ENCODE assay signal across 1 cellular context in the genomic region with DNA sequence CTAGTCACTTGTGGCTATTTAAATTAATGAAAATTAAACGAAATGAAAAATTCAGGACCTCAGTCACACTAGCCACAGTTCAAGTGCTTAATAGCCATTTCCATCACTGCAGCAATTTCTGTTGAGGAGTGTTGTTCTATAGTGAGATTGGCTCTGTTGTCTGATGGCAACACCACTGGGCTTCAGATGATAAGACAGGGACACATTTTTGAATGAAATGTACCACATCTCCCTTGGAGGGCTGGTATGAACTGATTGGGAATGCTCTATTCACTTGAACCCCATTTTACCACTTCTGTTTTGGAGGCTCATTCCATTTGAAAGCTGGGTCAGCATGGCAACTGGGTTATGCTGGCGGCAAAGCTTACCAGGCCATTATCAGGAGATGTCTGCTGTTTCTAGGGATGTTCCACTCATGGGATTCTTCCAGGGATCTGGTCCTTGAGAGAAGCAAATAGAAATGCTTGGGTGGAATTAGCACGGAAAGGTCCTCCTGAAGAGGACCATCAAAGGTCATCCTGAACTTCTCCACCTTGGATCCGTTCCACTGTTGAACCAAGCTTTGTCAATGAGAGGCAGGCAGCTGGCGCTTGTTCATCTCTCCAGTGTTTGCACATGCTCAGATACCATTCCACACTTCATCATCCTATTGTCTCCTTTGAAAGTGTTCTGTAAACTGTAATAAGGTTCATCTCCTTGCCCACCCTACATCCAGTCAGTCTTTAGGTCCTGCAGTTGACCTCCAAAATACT.
TF ChIP-seq lines count a peak whose summit lies in the region.

No MANE protein-coding gene starts in this region.

TF ChIP-seq in HEK293, 187 proteins besides CTCF, POLR2A, EP300 and RAD21 (continued from another document):
- TF ChIP-seq ZBTB48 (tag by site-specific recombination; IDR thresholded peaks at IDR 0.05) (no peak), RBAK (tag by site-specific recombination; IDR thresholded peaks at IDR 0.05) (no peak), BCL11A (tag by site-specific recombination; IDR thresholded peaks at IDR 0.05; ENCODE audit: low read depth) (no peak), GLIS1 (tag by site-specific recombination; IDR thresholded peaks at IDR 0.05) (no peak), SP3 (tag by site-specific recombination; IDR thresholded peaks at IDR 0.05) (no peak)
